In the genomic region with DNA sequence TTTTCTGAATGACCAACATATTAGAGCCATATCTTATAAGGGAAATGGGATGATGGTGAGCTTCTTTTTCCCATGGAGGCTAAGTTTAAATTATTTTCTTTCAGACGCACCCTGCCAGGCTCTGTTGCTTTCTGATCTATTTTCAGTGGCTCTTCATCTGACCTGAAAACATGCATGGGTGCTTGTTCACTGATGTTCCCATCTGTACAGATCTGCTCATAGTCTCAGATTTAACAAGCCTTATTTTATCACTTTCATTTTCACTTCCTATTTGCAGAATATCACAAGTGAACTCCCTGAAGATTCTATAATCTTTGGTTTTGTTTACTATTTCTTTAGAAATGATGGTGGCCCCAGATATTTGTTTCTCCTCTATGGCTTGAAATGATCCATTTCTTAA, we compare ENCODE assay signal across 12 cellular contexts. TPM values are rescaled to one million over a fixed set of nuclear protein-coding genes. Genes with fewer than 3 reads are reported as not detected.
DNase-seq lines count a peak whose midpoint lies in the region; ATAC-seq and TF ChIP-seq lines count a peak whose summit lies in the region.
"Had no signal": no experiment of that assay in that cellular context is flagged by ENCODE, and none has a peak within 500 bp of the region (broad histone marks: within the 10 kb centered on the region; RNA-seq: fewer than 3 reads in every experiment).

No MANE protein-coding gene starts in this region.

- no peak for TF ChIP-seq CTCF in A673 (conservative IDR thresholded peaks at IDR 0.05; ENCODE audit: low read depth, low read length)

- POLR2A ChIA-PET in A673 (lab: Charles Lee; ENCODE audit: low non-redundant PET) = no interaction called here

- H3K4me3 Mint-ChIP-seq in immature natural killer cell = peak overlapping the region; percentile 23 to 66 (median 55)

- no peaks in the 10 kb centered on the region for H3K36me3 ChIP-seq in A673 (ENCODE audit: insufficient read depth, low read length, poor library complexity, severe bottlenecking)
- H3K36me3 ChIP-seq: upper lobe of right lung had no signal

- peak; percentile 99 for ATAC-seq in GM18517 (IDR thresholded peaks at IDR 0.05; ENCODE audit: unreplicated experiment)
- ATAC-seq in GM21528 (IDR thresholded peaks at IDR 0.05; ENCODE audit: low FRiP score, unreplicated experiment) = peak; percentile 97
- peak; percentile 99 for ATAC-seq in HG03521 (IDR thresholded peaks at IDR 0.05; ENCODE audit: unreplicated experiment)
- ATAC-seq: upper lobe of right lung had no signal

- H3K4me1 Mint-ChIP-seq in immature natural killer cell = peaks cover 15 to 30% of the 10 kb centered on the region in 2 donors

- no peaks in the 10 kb centered on the region for H3K9me3 ChIP-seq in A673 (ENCODE audit: low read depth, low read length, poor library complexity, severe bottlenecking)
- H3K9me3 ChIP-seq: upper lobe of right lung had no signal

- DNase-seq in immature natural killer cell (peak in 2 of 3 donors; percentile 16 to 20), mucosa of gallbladder (ENCODE audit: low spot score) (no peak), NCI-H2029 treated with DMSO at 0.1 percent for 48 hours (lab: John Stamatoyannopoulos, UW) (no peak), A673 (ENCODE audit: low spot score) (no peak), AG20443 (ENCODE audit: low spot score) (no peak)
- DNase-seq: GM23248, T-helper 9 cell, upper lobe of right lung had no signal

- peaks cover 0 to 5% (median 1%) of the 10 kb centered on the region in 3 donors for H3K27me3 Mint-ChIP-seq in immature natural killer cell (ENCODE audit: low read depth in 3 of 3)

- no peaks in the 10 kb centered on the region for H3K4me1 ChIP-seq in A673 (ENCODE audit: insufficient read depth, low read length, poor library complexity, severe bottlenecking)
- H3K4me1 ChIP-seq: parathyroid adenoma, upper lobe of right lung had no signal

- no peak overlapping the region for H3K27ac ChIP-seq in A673 (ENCODE audit: low read depth, low read length, poor library complexity, severe bottlenecking)
- H3K27ac ChIP-seq: GM23248, parathyroid adenoma, upper lobe of right lung had no signal

- H3K9me3 Mint-ChIP-seq in immature natural killer cell = no peaks in the 10 kb centered on the region

- no TSS peak for BruUV-seq in A673 (replicated peaks; lab: Mats Ljungman, UMichigan)

- intact Hi-C loops in A673 (cut with micrococcal nuclease; ENCODE audit: unreplicated experiment) = no loop called here

- H3K27me3 ChIP-seq in A673 (replicated peaks; ENCODE audit: insufficient read depth, low read depth, low read length, poor library complexity) = no peaks in the 10 kb centered on the region
- H3K27me3 ChIP-seq: upper lobe of right lung had no signal

- H3K4me3 ChIP-seq in A673 (ENCODE audit: low read depth, low read length, poor library complexity, severe bottlenecking) = no peak overlapping the region
- H3K4me3 ChIP-seq: GM23248, upper lobe of right lung had no signal

- CTCF ChIA-PET in A673 (lab: Charles Lee) = no interaction called here

- H3K36me3 Mint-ChIP-seq in immature natural killer cell = peaks cover 4 to 5% (median 4%) of the 10 kb centered on the region in 3 donors

- peak overlapping the region; percentile 1 to 79 (median 25) for H3K27ac Mint-ChIP-seq in immature natural killer cell

RNA-seq across cellular contexts. Expression of a gene that starts 31.1 kb away (rescaled TPM):
- 10 to 100 TPM; 49.4 to 67.1 (median 58.2) TPM for polyA plus RNA-seq in immature natural killer cell
- 104 TPM for total RNA-seq in mucosa of gallbladder
- total RNA-seq in A673 (2021) = 7.4 and 9.4 TPM in 2 replicates

Comparison
In these comparisons a context has a peak if more than half of its experiments do, and no peak if none do; other contexts are left out.
1. DNase-seq: peak in immature natural killer cell (2 of 3); none in mucosa of gallbladder (single experiment), NCI-H2029 treated with DMSO at 0.1 percent for 48 hours (single experiment), A673 (single experiment) and AG20443 (single experiment).
2. RNA of a gene that starts 31.1 kb away (total RNA-seq): 104 TPM in mucosa of gallbladder (single experiment); 7.4 to 9.4 TPM in A673; every median in the first group is over 10 times any median in the second.
3. Peak in every context shown above with its lines, with median percentiles within 50 percentile points of each other: ATAC-seq.